In genomic region chr1:151790071-151790939, GRCh38 we compare ENCODE assay signal across 8 cellular contexts. TPM values are rescaled to one million over a fixed set of nuclear protein-coding genes. Genes with fewer than 3 reads are reported as not detected.
DNase-seq lines count a peak whose midpoint lies in the region; ATAC-seq and TF ChIP-seq lines count a peak whose summit lies in the region.

A gene with protein sequence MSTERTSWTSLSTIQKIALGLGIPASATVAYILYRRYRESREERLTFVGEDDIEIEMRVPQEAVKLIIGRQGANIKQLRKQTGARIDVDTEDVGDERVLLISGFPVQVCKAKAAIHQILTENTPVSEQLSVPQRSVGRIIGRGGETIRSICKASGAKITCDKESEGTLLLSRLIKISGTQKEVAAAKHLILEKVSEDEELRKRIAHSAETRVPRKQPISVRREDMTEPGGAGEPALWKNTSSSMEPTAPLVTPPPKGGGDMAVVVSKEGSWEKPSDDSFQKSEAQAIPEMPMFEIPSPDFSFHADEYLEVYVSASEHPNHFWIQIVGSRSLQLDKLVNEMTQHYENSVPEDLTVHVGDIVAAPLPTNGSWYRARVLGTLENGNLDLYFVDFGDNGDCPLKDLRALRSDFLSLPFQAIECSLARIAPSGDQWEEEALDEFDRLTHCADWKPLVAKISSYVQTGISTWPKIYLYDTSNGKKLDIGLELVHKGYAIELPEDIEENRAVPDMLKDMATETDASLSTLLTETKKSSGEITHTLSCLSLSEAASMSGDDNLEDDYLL (minus strand): TSS chr1:151790500. CDS start chr1:151783022, 7,478 bp downstream.

- H3K27ac ChIP-seq in OCI-LY3 (ENCODE audit: low read length): no peak within 1 kb of the TSS

- TF ChIP-seq CTCF in OCI-LY3 (IDR thresholded peaks at IDR 0.05; ENCODE audit: low read depth, low read length) (peak; percentile 36), epithelial cell of esophagus (IDR thresholded peaks at IDR 0.05; ENCODE audit: insufficient read depth, low read depth, low read length, missing control alignments) (peak; percentile 35)

- peak within 1 kb of the TSS; percentile 59 for H3K9ac ChIP-seq in OCI-LY3 (ENCODE audit: low read length)

- H3K4me2 ChIP-seq in OCI-LY3 (ENCODE audit: low read length): peak within 1 kb of the TSS; percentile 85

- no peaks in the 10 kb centered on the region for H3K9me3 ChIP-seq in OCI-LY3 (ENCODE audit: insufficient read depth, low read length)
- H3K9me3 ChIP-seq in mononuclear cell (ENCODE audit: low read depth, low read length): no peaks in the 10 kb centered on the region

- H4K20me1 ChIP-seq in OCI-LY3 (ENCODE audit: insufficient read depth, low read length): no peaks in the 10 kb centered on the region

- DNase-seq in DMS 273 (lab: John Stamatoyannopoulos, UW; ENCODE audit: unreplicated experiment) (peak; percentile 99), HuH-7 (ENCODE audit: low spot score) (peak; percentile 99), activated T-cell treated with anti-CD3 and anti-CD28 coated beads for 1 hour (ENCODE audit: low read depth) (peak; percentile 97), epithelial cell of esophagus (ENCODE audit: low read depth) (peak; percentile 100)
- peak; percentile 93 to 96 for DNase-seq in stimulated activated CD8-positive, alpha-beta memory T cell treated with anti-CD3 and anti-CD28 coated beads, Interleukin-4, amount 100 ng/mL, for 1 hour (ENCODE audit: low read depth in 2 of 2, low spot score in 1 of 2)

- H3K27me3 ChIP-seq in OCI-LY3 (ENCODE audit: low read depth, low read length) (no peaks in the 10 kb centered on the region), mononuclear cell (ENCODE audit: insufficient read depth, low read length) (no peaks in the 10 kb centered on the region)

- ATAC-seq in GM21515 (IDR thresholded peaks at IDR 0.05; ENCODE audit: unreplicated experiment): peak; percentile 95

- H2AFZ ChIP-seq in OCI-LY3 (ENCODE audit: low read depth, low read length): peak within 1 kb of the TSS; percentile 99

- no peaks in the 10 kb centered on the region for H3K79me2 ChIP-seq in OCI-LY3 (ENCODE audit: low read length)

- H3K4me3 ChIP-seq in OCI-LY3 (ENCODE audit: low read length): peak within 1 kb of the TSS; percentile 88
- H3K4me3 ChIP-seq in epithelial cell of esophagus (ENCODE audit: low read length): peak within 1 kb of the TSS; percentile 92
- H3K4me3 ChIP-seq in mononuclear cell (ENCODE audit: low read length): peak within 1 kb of the TSS; percentile 84

- H3K4me1 ChIP-seq in OCI-LY3 (ENCODE audit: low read length) (peaks cover 5% of the 10 kb centered on the region), mononuclear cell (ENCODE audit: insufficient read depth, low read length) (peaks cover 10% of the 10 kb centered on the region)

- H3K36me3 ChIP-seq in OCI-LY3 (replicated peaks; ENCODE audit: low read depth, low read length): no peaks in the 10 kb centered on the region

RNA-seq across cellular contexts. Expression of the gene that starts here (rescaled TPM):
- total RNA-seq in mononuclear cell: 1.2 TPM
